In genomic region chr10:50497758-50498157, GRCh38 we compare ENCODE assay signal across 8 cellular contexts.
A peak's percentile ranks its signal among the peaks of the same experiment; 100 is the strongest.
DNase-seq lines count a peak whose midpoint lies in the region; ATAC-seq and TF ChIP-seq lines count a peak whose summit lies in the region.

No MANE protein-coding gene starts in this region.

- peak overlapping the region; percentile 72 for H3K27ac Mint-ChIP-seq in HFFc6
- no peak overlapping the region for H3K27ac Mint-ChIP-seq in CD4-positive, alpha-beta memory T cell

- no peak for TF ChIP-seq CTCF in HFFc6 (IDR thresholded peaks at IDR 0.05)

- no peaks in the 10 kb centered on the region; the same call in 1 of the 2 replicates for H3K9me3 Mint-ChIP-seq in HFFc6
- peaks cover 0 to 1% (median 0%) of the 10 kb centered on the region in 8 donors for H3K9me3 Mint-ChIP-seq in CD4-positive, alpha-beta memory T cell

- H3K4me1 ChIP-seq in CD4-positive, alpha-beta memory T cell (ENCODE audit: insufficient read depth, low read length) = peaks cover 10% of the 10 kb centered on the region

- no peak overlapping the region for H3K27ac ChIP-seq in CD4-positive, alpha-beta memory T cell (ENCODE audit: low read depth, low read length)

- no peaks in the 10 kb centered on the region for H3K27me3 ChIP-seq in CD4-positive, alpha-beta memory T cell (ENCODE audit: insufficient read depth, low read length)

- CTCF ChIA-PET in CD4-positive, alpha-beta memory T cell (lab: Charles Lee; ENCODE audit: partially characterized antibody) = interaction anchor here (0.8 kb wide), 1 partner anchor 13 kb away, joined by 3 read pairs; no protein-coding TSS in a partner anchor

- H3K4me3 ChIP-seq in CD4-positive, alpha-beta memory T cell (ENCODE audit: low read length in 2 of 2) = no peak overlapping the region

- peak; percentile 92 for ATAC-seq in GM18511 (IDR thresholded peaks at IDR 0.05; ENCODE audit: unreplicated experiment)

- no peaks in the 10 kb centered on the region for H3K36me3 Mint-ChIP-seq in HFFc6 (ENCODE audit: low read depth)
- peaks cover 15 to 40% of the 10 kb centered on the region in 2 donors for H3K36me3 Mint-ChIP-seq in CD4-positive, alpha-beta memory T cell

- H3K27me3 Mint-ChIP-seq in HFFc6 (ENCODE audit: insufficient read depth) = no peaks in the 10 kb centered on the region
- H3K27me3 Mint-ChIP-seq in CD4-positive, alpha-beta memory T cell = no peaks in the 10 kb centered on the region

- no peaks in the 10 kb centered on the region for H3K36me3 ChIP-seq in CD4-positive, alpha-beta memory T cell (ENCODE audit: insufficient read depth, low read length)

- peaks cover 27% of the 10 kb centered on the region for H3K4me1 Mint-ChIP-seq in HFFc6 (ENCODE audit: low read depth)
- H3K4me1 Mint-ChIP-seq in CD4-positive, alpha-beta memory T cell = peaks cover 25 to 32% (median 26%) of the 10 kb centered on the region in 4 donors

- DNase-seq in HFFc6 (peak; percentile 59), RPMI7951 (ENCODE audit: low read depth) (peak; percentile 49), hepatic stellate cell (ENCODE audit: low spot score) (peak; percentile 50), AML-193 (lab: John Stamatoyannopoulos, UW) (no peak), midbrain (lab: John Stamatoyannopoulos, UW) (no peak)
- no peak for DNase-seq in stimulated activated CD4-positive, alpha-beta T cell treated with anti-CD3 and anti-CD28 coated beads, Interleukin-15, amount 100 ng/mL, for 24 hours
- DNase-seq in CD4-positive, alpha-beta memory T cell = no peak

- peak overlapping the region; percentile 68 for H3K4me3 Mint-ChIP-seq in HFFc6
- H3K4me3 Mint-ChIP-seq in CD4-positive, alpha-beta memory T cell = no peak overlapping the region

- H3K9me3 ChIP-seq in CD4-positive, alpha-beta memory T cell (ENCODE audit: control insufficient read depth in 1 of 2, low read length in 2 of 2) = no peaks in the 10 kb centered on the region

- POLR2A ChIA-PET in CD4-positive, alpha-beta memory T cell (lab: Charles Lee; ENCODE audit: partially characterized antibody) = interaction anchor here (0.7 kb wide), 1 partner anchor 23 kb away, joined by 3 read pairs; no protein-coding TSS in a partner anchor

- intact Hi-C loops in CD4-positive, alpha-beta memory T cell (cut with micrococcal nuclease) = no loop called here

Comparison
In these comparisons a context has a peak if more than half of its experiments do, and no peak if none do; other contexts are left out.
1. DNase-seq: peak in HFFc6 (single experiment), RPMI7951 (single experiment) and hepatic stellate cell (single experiment); none in stimulated activated CD4-positive, alpha-beta T cell treated with anti-CD3 and anti-CD28 coated beads, Interleukin-15, amount 100 ng/mL, for 24 hours (single experiment), CD4-positive, alpha-beta memory T cell (0 of 5), AML-193 (0 of 2) and midbrain (single experiment).